9 cellular contexts compared by ENCODE assay signal in genomic region chr3:16504242-16504641, GRCh38. TPM values are rescaled to one million over a fixed set of nuclear protein-coding genes. Genes with fewer than 3 reads are reported as not detected.
DNase-seq lines count a peak whose midpoint lies in the region; ATAC-seq, FAIRE-seq and TF ChIP-seq lines count a peak whose summit lies in the region.
"Had no signal": no experiment of that assay in that cellular context is flagged by ENCODE, and none has a peak within 500 bp of the region (broad histone marks: within the 10 kb centered on the region; RNA-seq: fewer than 3 reads in every experiment).

No MANE protein-coding gene starts in this region.

- TF ChIP-seq POLR2A in GM12891 (IDR thresholded peaks at IDR 0.05; ENCODE audit: low read depth, low read length) (peak; percentile 59), H1 (IDR thresholded peaks at IDR 0.05; ENCODE audit: control extremely low read depth in 1 of 2, low read depth in 2 of 2, low read length in 2 of 2) (no peak)

- no peak overlapping the region for H4K8ac ChIP-seq in H1 (ENCODE audit: extremely low read depth, insufficient read depth, low read length)

- TF ChIP-seq EP300 in H1 (IDR thresholded peaks at IDR 0.05; ENCODE audit: borderline replicate concordance in 1 of 2, low read depth in 2 of 2, low read length in 2 of 2): no peak

- H2AFZ ChIP-seq in H1 (ENCODE audit: low read length): no peak overlapping the region

- CTCF ChIA-PET in H1 (lab: Charles Lee; ENCODE audit: partially characterized antibody): interaction anchor here (0.6 to 1.4 kb wide), 4 partner anchors 14 to 236 kb away, joined by 3 to 5 read pairs (median 3); no protein-coding TSS in a partner anchor
- CTCF ChIA-PET in activated naive CD4-positive, alpha-beta T cell treated with anti-CD3 and anti-CD28 coated beads, Interleukin-2, amount 10 ng/mL, durations not matched to agents 7 days and 5 days (lab: Charles Lee): no interaction called here

- H3K9me3 Mint-ChIP-seq in activated naive CD4-positive, alpha-beta T cell treated with anti-CD3 and anti-CD28 coated beads, Interleukin-2, amount 10 ng/mL, durations not matched to agents 7 days and 5 days: no peaks in the 10 kb centered on the region

- peaks cover 0 to 3% of the 10 kb centered on the region in 2 experiments for H4K20me1 ChIP-seq in H1 (replicated peaks in 1 of 2; ENCODE audit: control insufficient read depth in 1 of 2, insufficient read depth in 2 of 2, low read length in 2 of 2)

- no peak overlapping the region for H2BK5ac ChIP-seq in H1 (ENCODE audit: low read depth, low read length)

- H3K36me3 ChIP-seq in H1 (ENCODE audit: control insufficient read depth in 2 of 4, insufficient read depth in 4 of 4, low read length in 3 of 4) (no peaks in the 10 kb centered on the region), brain microvascular endothelial cell (replicated peaks) (peaks cover 14% of the 10 kb centered on the region)

- H3K9me3 ChIP-seq in H1 (ENCODE audit: insufficient read depth in 2 of 2, low read depth in 1 of 2, low read length in 1 of 2): no peaks in the 10 kb centered on the region

- TF ChIP-seq CTCF in H1 (IDR thresholded peaks at IDR 0.05; ENCODE audit: control extremely low read depth in 1 of 3, insufficient read depth in 1 of 3, low read depth in 1 of 3, low read length in 3 of 3): no peak
- TF ChIP-seq CTCF in brain microvascular endothelial cell (IDR thresholded peaks at IDR 0.05; ENCODE audit: low read depth, low read length, missing control alignments): no peak

- H3K56ac ChIP-seq in H1 (replicated peaks; ENCODE audit: insufficient read length, low read depth, low read length): no peak overlapping the region

- in situ Hi-C loops in brain microvascular endothelial cell (cut with HindIII; ENCODE audit: low pct_ligation_motif_present, low sequenced_read_pairs): no loop called here

- no peak overlapping the region for H4K5ac ChIP-seq in H1 (ENCODE audit: insufficient read length, low read depth, low read length)

- peaks cover 38% of the 10 kb centered on the region for H3K4me1 Mint-ChIP-seq in activated naive CD4-positive, alpha-beta T cell treated with anti-CD3 and anti-CD28 coated beads, Interleukin-2, amount 10 ng/mL, durations not matched to agents 7 days and 5 days

- H3K36me3 Mint-ChIP-seq in activated naive CD4-positive, alpha-beta T cell treated with anti-CD3 and anti-CD28 coated beads, Interleukin-2, amount 10 ng/mL, durations not matched to agents 7 days and 5 days: peaks cover 67% of the 10 kb centered on the region

- peak overlapping the region; percentile 38 for H4K91ac ChIP-seq in H1 (replicated peaks; ENCODE audit: insufficient read length, low read length)

- no peak overlapping the region for H3K27ac Mint-ChIP-seq in activated naive CD4-positive, alpha-beta T cell treated with anti-CD3 and anti-CD28 coated beads, Interleukin-2, amount 10 ng/mL, durations not matched to agents 7 days and 5 days

- no peak overlapping the region for H2BK120ac ChIP-seq in H1 (replicated peaks; ENCODE audit: low read depth, low read length)

- H3K27ac ChIP-seq in H1 (ENCODE audit: low read depth, low read length) (no peak overlapping the region), brain microvascular endothelial cell (no peak overlapping the region)

- H3K4me1 ChIP-seq in H1 (replicated peaks in 1 of 4; ENCODE audit: control insufficient read depth in 3 of 4, insufficient read depth in 4 of 4, low read length in 3 of 4): peaks cover 0 to 5% (median 2%) of the 10 kb centered on the region in 4 experiments; a peak in 1 of 7 replicates

- H3K27me3 ChIP-seq in H1 (replicated peaks in 1 of 4; ENCODE audit: control insufficient read depth in 3 of 4, extremely low read depth in 1 of 4, insufficient read depth in 3 of 4, low read length in 3 of 4) (no peaks in the 10 kb centered on the region), brain microvascular endothelial cell (replicated peaks) (no peaks in the 10 kb centered on the region)

- no peak overlapping the region for H3K4ac ChIP-seq in H1 (replicated peaks; ENCODE audit: insufficient read length, low read depth, low read length)

- no peak overlapping the region for H3K4me2 ChIP-seq in H1 (ENCODE audit: insufficient read depth in 1 of 2, low read depth in 2 of 2, low read length in 2 of 2)

- no peaks in the 10 kb centered on the region for H3K79me1 ChIP-seq in H1 (ENCODE audit: low read depth, low read length)

- H3K4me3 ChIP-seq in H1 (ENCODE audit: extremely low read depth in 1 of 4, insufficient read depth in 2 of 4, low read depth in 3 of 4, low read length in 4 of 4): no peak overlapping the region
- H3K4me3 ChIP-seq in brain microvascular endothelial cell (ENCODE audit: low read depth, low read length): no peak overlapping the region

- POLR2A ChIA-PET in H1 (lab: Charles Lee; ENCODE audit: partially characterized antibody): no interaction called here

- H3K14ac ChIP-seq in H1 (ENCODE audit: insufficient read length): no peak overlapping the region

- ATAC-seq in GM21381 (IDR thresholded peaks at IDR 0.05; ENCODE audit: unreplicated experiment): peak; percentile 76
- ATAC-seq in HG03342 (IDR thresholded peaks at IDR 0.05; ENCODE audit: unreplicated experiment): peak; percentile 80

- H3K79me2 ChIP-seq in H1 (ENCODE audit: control insufficient read depth in 1 of 2, insufficient read depth in 2 of 2, low read length in 2 of 2): no peaks in the 10 kb centered on the region

- H3K18ac ChIP-seq in H1 (ENCODE audit: extremely low read depth, low read length): no peak overlapping the region

- H3K4me3 Mint-ChIP-seq in activated naive CD4-positive, alpha-beta T cell treated with anti-CD3 and anti-CD28 coated beads, Interleukin-2, amount 10 ng/mL, durations not matched to agents 7 days and 5 days: no peak overlapping the region

- no peak for DNase-seq in GM12891 (ENCODE audit: insufficient read length, low spot score)
- no peak for DNase-seq in H1 (ENCODE audit: low read depth in 1 of 2, low spot score in 2 of 2)
- DNase-seq in stimulated activated CD4-positive, alpha-beta T cell treated with anti-CD3 and anti-CD28 coated beads, Interleukin-2, amount 100 ng/mL, for 24 hours: no peak
- no peak for DNase-seq in brain microvascular endothelial cell
- DNase-seq in SKM-1 treated with dmso at 0.1 percent for 144 hours (lab: John Stamatoyannopoulos, UW; ENCODE audit: unreplicated experiment): no peak
- DNase-seq in activated naive CD4-positive, alpha-beta T cell treated with anti-CD3 and anti-CD28 coated beads, Interleukin-2, amount 10 ng/mL, durations not matched to agents 7 days and 5 days: no peak

- H3K9ac ChIP-seq in H1 (replicated peaks in 1 of 4; ENCODE audit: extremely low read depth in 1 of 4, low read depth in 3 of 4, low read length in 3 of 4): no peak overlapping the region

- peaks cover 3% of the 10 kb centered on the region; the same call in 1 of the 2 replicates for H3K23me2 ChIP-seq in H1 (ENCODE audit: low read depth, low read length)

- no peak overlapping the region for H3K23ac ChIP-seq in H1 (ENCODE audit: insufficient read length)

- no peak for TF ChIP-seq RAD21 in H1 (IDR thresholded peaks at IDR 0.05 in 1 of 2, conservative IDR thresholded peaks at IDR 0.05 in 1 of 2; ENCODE audit: low read depth in 2 of 2, low read length in 2 of 2)

- WGBS in H1 (ENCODE audit: extremely low coverage in 1 of 2, insufficient coverage in 1 of 2, insufficient read length in 1 of 2, insufficient replicate concordance in 2 of 2, low coverage in 1 of 2, low lambda C conversion rate in 2 of 2, missing lambda C conversion rate in 1 of 2), 2 experiments: 93% methylated on average over 2 of the region's 2 CpGs; no CpG with 5 or more reads in 1 of the 2 experiments

- no peak overlapping the region for H2BK20ac ChIP-seq in H1 (ENCODE audit: low read length)

- H3K27me3 Mint-ChIP-seq in activated naive CD4-positive, alpha-beta T cell treated with anti-CD3 and anti-CD28 coated beads, Interleukin-2, amount 10 ng/mL, durations not matched to agents 7 days and 5 days: no peaks in the 10 kb centered on the region

- no peak overlapping the region for H2AK5ac ChIP-seq in H1 (ENCODE audit: low read depth, low read length)

- FAIRE-seq in GM12891 (lab: Jason Lieb, UNC) (peak; percentile 95), H1 (lab: Jason Lieb, UNC) (no peak)
- FAIRE-seq: urothelium cell line had no signal

- H2BK12ac ChIP-seq in H1 (ENCODE audit: low read depth, low read length): 0 out of 2 replicates have a peak overlapping the region, but pooled peaks have one; percentile 45

- no peak overlapping the region for H2BK15ac ChIP-seq in H1 (ENCODE audit: low read length)

TF ChIP-seq in GM12891, 5 proteins besides CTCF, POLR2A, EP300 and RAD21:
- TF ChIP-seq POLR2AphosphoS5 (IDR thresholded peaks at IDR 0.05; ENCODE audit: low read depth, low read length): no peak; the same call in 1 of the 2 replicates
- TF ChIP-seq TAF1 (IDR thresholded peaks at IDR 0.05; ENCODE audit: low read depth, low read length): no peak
- TF ChIP-seq PAX5 (IDR thresholded peaks at IDR 0.05; ENCODE audit: insufficient read depth, low read length, severe bottlenecking): no peak
- TF ChIP-seq POU2F2 (IDR thresholded peaks at IDR 0.05; ENCODE audit: low read depth, low read length): peak; percentile 65; the same call in 1 of the 2 replicates
- TF ChIP-seq SPI1 (IDR thresholded peaks at IDR 0.05; ENCODE audit: low read depth, low read length): peak; percentile 84

TF ChIP-seq in H1, 55 proteins besides CTCF, POLR2A, EP300 and RAD21:
- no peak for TF ChIP-seq BACH1 (IDR thresholded peaks at IDR 0.05; ENCODE audit: low read length)
- no peak for TF ChIP-seq SIRT6 (IDR thresholded peaks at IDR 0.05; ENCODE audit: low read length)

RNA-seq across cellular contexts. Expression of gene RFTN1, which starts 9.3 kb away (rescaled TPM):
- polyA plus RNA-seq in GM12891 (2012; ENCODE audit: low read depth, missing spikeins): 168 TPM
- total RNA-seq in H1 (2021; fragmentation: NEBNext Ultra II Directional; extraction: Animal tissue kit (Norgen Biotek cat#: 25700)): 4.9 and 6.7 TPM in 2 replicates
- 4.6 and 7.5 TPM in 2 replicates for polyA plus RNA-seq in H1 (2011; rRNA removed)
- polyA plus RNA-seq in H1 (2011; cell fraction: cytosol; rRNA removed): 5.5 TPM
- 6.8 TPM for polyA plus RNA-seq in H1 (2011; cell fraction: nucleus; rRNA removed)
- 3.2 to 4.3 TPM (median 4.0 TPM) in 4 replicates for polyA plus RNA-seq in H1 (2012, experiment 1 of 2)
- 2.0 TPM for polyA plus RNA-seq in H1 (2012, experiment 2 of 2)
- 5.8 TPM for polyA plus RNA-seq in H1 (2013, experiment 1 of 2)
- polyA plus RNA-seq in H1 (2013, experiment 2 of 2): 4.9 TPM
- polyA minus RNA-seq in H1 (2011; rRNA and poly(A)+ RNA removed): 4.3 and 4.7 TPM in 2 replicates
- 3.1 TPM for polyA minus RNA-seq in H1 (2011; cell fraction: cytosol; rRNA and poly(A)+ RNA removed)
- polyA minus RNA-seq in H1 (2011; cell fraction: nucleus; rRNA and poly(A)+ RNA removed): 5.8 TPM
